In the genomic region with DNA sequence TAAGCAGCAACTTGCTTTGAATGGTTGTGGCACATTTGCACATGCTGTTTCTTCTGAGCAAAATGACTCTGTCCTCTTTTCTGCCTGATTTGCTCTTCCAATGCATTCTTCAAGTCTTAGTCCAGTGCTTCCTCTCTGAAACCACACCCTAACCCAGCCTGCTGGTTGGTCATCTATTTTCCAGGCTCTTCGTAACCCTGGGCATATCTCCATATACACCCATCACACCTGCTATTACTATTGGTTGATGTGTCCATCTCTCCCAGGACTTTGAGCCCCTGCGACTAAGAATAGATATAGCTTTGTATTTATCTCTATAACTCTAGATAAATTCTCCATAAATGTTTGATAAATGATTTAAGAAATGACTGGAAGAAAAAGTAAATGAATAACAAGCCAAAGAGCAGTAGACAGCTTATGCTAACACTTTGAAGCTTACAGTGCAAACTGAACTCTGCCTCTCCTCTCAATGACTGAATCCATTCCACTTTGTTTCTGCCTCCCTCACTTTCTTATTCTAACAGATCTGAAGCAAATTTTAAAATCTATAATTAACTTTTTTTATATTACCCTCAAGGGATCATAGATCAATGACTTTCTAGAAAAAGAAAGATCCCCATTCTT, we compare ENCODE assay signal across 1 cellular context.
TF ChIP-seq lines count a peak whose summit lies in the region.

No MANE protein-coding gene starts in this region.

TF ChIP-seq in IMR-90, 13 proteins besides CTCF, POLR2A, EP300 and RAD21 (continued from another document):
- TF ChIP-seq RCOR1 (IDR thresholded peaks at IDR 0.05; ENCODE audit: insufficient replicate concordance, low read length) (no peak), BHLHE40 (IDR thresholded peaks at IDR 0.05; ENCODE audit: low read depth, low read length) (no peak), MAZ (IDR thresholded peaks at IDR 0.05; ENCODE audit: borderline replicate concordance, low read depth, low read length) (no peak)
- TF ChIP-seq, protein P1, sequence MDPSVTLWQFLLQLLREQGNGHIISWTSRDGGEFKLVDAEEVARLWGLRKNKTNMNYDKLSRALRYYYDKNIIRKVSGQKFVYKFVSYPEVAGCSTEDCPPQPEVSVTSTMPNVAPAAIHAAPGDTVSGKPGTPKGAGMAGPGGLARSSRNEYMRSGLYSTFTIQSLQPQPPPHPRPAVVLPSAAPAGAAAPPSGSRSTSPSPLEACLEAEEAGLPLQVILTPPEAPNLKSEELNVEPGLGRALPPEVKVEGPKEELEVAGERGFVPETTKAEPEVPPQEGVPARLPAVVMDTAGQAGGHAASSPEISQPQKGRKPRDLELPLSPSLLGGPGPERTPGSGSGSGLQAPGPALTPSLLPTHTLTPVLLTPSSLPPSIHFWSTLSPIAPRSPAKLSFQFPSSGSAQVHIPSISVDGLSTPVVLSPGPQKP (IDR thresholded peaks at IDR 0.05; ENCODE audit: borderline replicate concordance, low read depth, low read length), result no peak
